ENCODE assay signal across 8 cellular contexts in genomic region chr20:33685328-33686007, GRCh38. TPM values are rescaled to one million over a fixed set of nuclear protein-coding genes. Genes with fewer than 3 reads are reported as not detected.
A peak's percentile ranks its signal among the peaks of the same experiment; 100 is the strongest.
DNase-seq lines count a peak whose midpoint lies in the region; ATAC-seq, FAIRE-seq and TF ChIP-seq lines count a peak whose summit lies in the region.

No MANE protein-coding gene starts in this region.

- ATAC-seq in HG03175 (IDR thresholded peaks at IDR 0.05; ENCODE audit: unreplicated experiment) = peak; percentile 34
- peak; percentile 61 to 63 for ATAC-seq in stimulated activated naive B cell treated with anti-CD40 and anti-IgM and Interleukin-4, amounts not matched to agents 10 μg/mL and 1 μg/mL and 100 μg/mL, for 72 hours (replicated peaks)

- no peaks in the 10 kb centered on the region for H3K27me3 ChIP-seq in Caco-2 (replicated peaks; ENCODE audit: control insufficient read depth, insufficient read depth, low read length)
- no peaks in the 10 kb centered on the region for H3K27me3 ChIP-seq in kidney epithelial cell (ENCODE audit: control insufficient read depth, insufficient read depth, low read length)

- CTCF ChIA-PET in Caco-2 (lab: Charles Lee) = interaction anchor here (0.6 to 6.0 kb wide), 4 partner anchors 18 to 211 kb away, joined by 4 to 29 read pairs (median 5); partner anchors contain the start of gene ACTL10

- H3K9me3 ChIP-seq in Caco-2 = no peaks in the 10 kb centered on the region

- H3K27me3 Mint-ChIP-seq in Caco-2 (ENCODE audit: insufficient read depth, unreplicated experiment) = no peaks in the 10 kb centered on the region
- no peaks in the 10 kb centered on the region for H3K27me3 Mint-ChIP-seq in activated naive CD4-positive, alpha-beta T cell treated with anti-CD3 and anti-CD28 coated beads, Interleukin-2, amount 50 U/mL, for 24 hours
- no peaks in the 10 kb centered on the region for H3K27me3 Mint-ChIP-seq in stimulated activated naive B cell treated with anti-CD40 and anti-IgM and Interleukin-4, amounts not matched to agents 10 μg/mL and 1 μg/mL and 100 μg/mL, for 72 hours

- peak overlapping the region; percentile 68 for H3K4me3 Mint-ChIP-seq in Caco-2 (ENCODE audit: unreplicated experiment)
- H3K4me3 Mint-ChIP-seq in activated naive CD4-positive, alpha-beta T cell treated with anti-CD3 and anti-CD28 coated beads, Interleukin-2, amount 50 U/mL, for 24 hours = peak overlapping the region; percentile 84
- peak overlapping the region; percentile 88 to 90 for H3K4me3 Mint-ChIP-seq in stimulated activated naive B cell treated with anti-CD40 and anti-IgM and Interleukin-4, amounts not matched to agents 10 μg/mL and 1 μg/mL and 100 μg/mL, for 72 hours

- H3K9me3 Mint-ChIP-seq in Caco-2 (ENCODE audit: unreplicated experiment) = no peaks in the 10 kb centered on the region
- no peaks in the 10 kb centered on the region for H3K9me3 Mint-ChIP-seq in activated naive CD4-positive, alpha-beta T cell treated with anti-CD3 and anti-CD28 coated beads, Interleukin-2, amount 50 U/mL, for 24 hours
- no peaks in the 10 kb centered on the region for H3K9me3 Mint-ChIP-seq in stimulated activated naive B cell treated with anti-CD40 and anti-IgM and Interleukin-4, amounts not matched to agents 10 μg/mL and 1 μg/mL and 100 μg/mL, for 72 hours

- peak in 1 of 2 experiments; percentile 31 for TF ChIP-seq CTCF in Caco-2 (IDR thresholded peaks at IDR 0.05; ENCODE audit: insufficient read depth in 1 of 2, low read depth in 1 of 2, low read length in 1 of 2, severe bottlenecking in 1 of 2, unreplicated experiment in 1 of 2)
- TF ChIP-seq CTCF in kidney epithelial cell (IDR thresholded peaks at IDR 0.05; ENCODE audit: insufficient read depth, low read length, poor library complexity, severe bottlenecking) = no peak

- POLR2A ChIA-PET in Caco-2 (lab: Charles Lee) = interaction anchor here (0.8 to 1.8 kb wide), 4 partner anchors 11 to 308 kb away, joined by 3 to 9 read pairs (median 6); partner anchors contain the start of genes ACTL10, PXMP4 and RALY

- H3K4me1 ChIP-seq in Caco-2 = peaks cover 46% of the 10 kb centered on the region

- peak overlapping the region; percentile 78 for H3K27ac Mint-ChIP-seq in Caco-2 (ENCODE audit: unreplicated experiment)
- peak overlapping the region; percentile 35 for H3K27ac Mint-ChIP-seq in activated naive CD4-positive, alpha-beta T cell treated with anti-CD3 and anti-CD28 coated beads, Interleukin-2, amount 50 U/mL, for 24 hours
- peak overlapping the region; percentile 88 for H3K27ac Mint-ChIP-seq in stimulated activated naive B cell treated with anti-CD40 and anti-IgM and Interleukin-4, amounts not matched to agents 10 μg/mL and 1 μg/mL and 100 μg/mL, for 72 hours

- H3K36me3 Mint-ChIP-seq in Caco-2 (ENCODE audit: insufficient read depth, unreplicated experiment) = peaks cover 41% of the 10 kb centered on the region
- H3K36me3 Mint-ChIP-seq in activated naive CD4-positive, alpha-beta T cell treated with anti-CD3 and anti-CD28 coated beads, Interleukin-2, amount 50 U/mL, for 24 hours = no peaks in the 10 kb centered on the region
- H3K36me3 Mint-ChIP-seq in stimulated activated naive B cell treated with anti-CD40 and anti-IgM and Interleukin-4, amounts not matched to agents 10 μg/mL and 1 μg/mL and 100 μg/mL, for 72 hours = peaks cover 8 to 16% of the 10 kb centered on the region in 2 donors

- BruUV-seq in Caco-2 (replicated peaks; lab: Mats Ljungman, UMichigan) = no TSS peak

- DNase-seq in Caco-2 (peak; percentile 82 to 84), GM19238 (ENCODE audit: insufficient read length, low spot score) (peak; percentile 87), NOMO-1 (lab: John Stamatoyannopoulos, UW; ENCODE audit: unreplicated experiment in 2 of 2) (peak; percentile 43 to 50), kidney epithelial cell (ENCODE audit: low read depth) (no peak), HTR-8/SVneo (ENCODE audit: insufficient read length, low spot score) (no peak)
- DNase-seq in stimulated activated naive B cell treated with anti-CD40 and anti-IgM and Interleukin-4, amounts not matched to agents 10 μg/mL and 1 μg/mL and 100 μg/mL, for 72 hours = peak; percentile 58

- H3K4me3 ChIP-seq in Caco-2 (ENCODE audit: low read depth, low read length) = peak overlapping the region; percentile 80
- peak overlapping the region; percentile 47 for H3K4me3 ChIP-seq in kidney epithelial cell (ENCODE audit: low read depth, low read length)

- no peak for FAIRE-seq in HTR-8/SVneo (lab: Jason Lieb, UNC)

- peaks cover 59% of the 10 kb centered on the region for H3K4me1 Mint-ChIP-seq in Caco-2 (ENCODE audit: low read depth, unreplicated experiment)
- H3K4me1 Mint-ChIP-seq in activated naive CD4-positive, alpha-beta T cell treated with anti-CD3 and anti-CD28 coated beads, Interleukin-2, amount 50 U/mL, for 24 hours = peaks cover 50% of the 10 kb centered on the region
- H3K4me1 Mint-ChIP-seq in stimulated activated naive B cell treated with anti-CD40 and anti-IgM and Interleukin-4, amounts not matched to agents 10 μg/mL and 1 μg/mL and 100 μg/mL, for 72 hours = peaks cover 29 to 46% of the 10 kb centered on the region in 2 donors

- intact Hi-C loops in Caco-2 (cut with micrococcal nuclease; ENCODE audit: unreplicated experiment) = loop anchor here (1.0 to 5.0 kb wide), 6 partner anchors 11 to 307 kb away; partner anchors contain the start of genes ACTL10, CHMP4B, NECAB3 and PXMP4

- H3K36me3 ChIP-seq in Caco-2 (ENCODE audit: control insufficient read depth, insufficient read depth, low read length) (no peaks in the 10 kb centered on the region), kidney epithelial cell (ENCODE audit: control insufficient read depth, insufficient read depth, low read length) (no peaks in the 10 kb centered on the region)

RNA-seq across cellular contexts. Expression of gene E2F1, which starts 0.7 kb away (rescaled TPM):
- total RNA-seq in Caco-2 (2022) (67.5 and 74.7 TPM in 2 replicates), kidney epithelial cell (3.2 and 4.1 TPM in 2 replicates)

RNA-seq across cellular contexts. Expression of gene NECAB3, which starts 11.2 kb away (rescaled TPM):
- total RNA-seq in Caco-2 (2022) (98.4 and 105 TPM in 2 replicates), kidney epithelial cell (17.5 and 20.6 TPM in 2 replicates)

RNA-seq across cellular contexts. Expression of gene ACTL10, which starts 18.7 kb away (rescaled TPM):
- total RNA-seq in Caco-2 (2022) = 3.4 and 4.5 TPM in 2 replicates
- total RNA-seq in kidney epithelial cell = 3.1 and 3.6 TPM in 2 replicates

RNA-seq across cellular contexts. Expression of gene C20orf144, which starts 23.3 kb away (rescaled TPM):
- total RNA-seq in Caco-2 (2022) (0.18 and 0.51 TPM in 2 replicates), kidney epithelial cell (not detected in 2 replicates)

RNA-seq across cellular contexts. Expression of gene PXMP4, which starts 34.6 kb away (rescaled TPM):
- total RNA-seq in Caco-2 (2022) (37.3 and 39.5 TPM in 2 replicates), kidney epithelial cell (3.9 and 8.1 TPM in 2 replicates)

Comparison
In these comparisons a context has a peak if more than half of its experiments do, and no peak if none do; other contexts are left out.
1. DNase-seq: peak in Caco-2 (2 of 2), GM19238 (single experiment), NOMO-1 (2 of 2) and stimulated activated naive B cell treated with anti-CD40 and anti-IgM and Interleukin-4, amounts not matched to agents 10 μg/mL and 1 μg/mL and 100 μg/mL, for 72 hours (single experiment); none in kidney epithelial cell (single experiment) and HTR-8/SVneo (single experiment).
2. H3K27ac Mint-ChIP-seq: peak in every context shown above with its lines; median percentile 88 in stimulated activated naive B cell treated with anti-CD40 and anti-IgM and Interleukin-4, amounts not matched to agents 10 μg/mL and 1 μg/mL and 100 μg/mL, for 72 hours; 78 in Caco-2; 35 in activated naive CD4-positive, alpha-beta T cell treated with anti-CD3 and anti-CD28 coated beads, Interleukin-2, amount 50 U/mL, for 24 hours.
3. RNA of gene E2F1, which starts 0.7 kb away (total RNA-seq): 67.5 to 74.7 TPM in Caco-2; 3.2 to 4.1 TPM in kidney epithelial cell; every median in the first group is over 10 times any median in the second.
4. Peak in every context shown above with its lines, with median percentiles within 50 percentile points of each other: H3K4me3 Mint-ChIP-seq.